Comparison of ENCODE assay signal across 25 cellular contexts in genomic region chr16:68371706-68372380, GRCh38.
"Had no signal": no experiment of that assay in that cellular context is flagged by ENCODE, and none has a peak within 500 bp of the region (broad histone marks: within the 10 kb centered on the region; RNA-seq: fewer than 3 reads in every experiment).

No MANE protein-coding gene starts in this region.

- H3K27ac Mint-ChIP-seq: dendritic cell treated with granulocyte-macrophage colony-stimulating factor and Interleukin-4, amounts not matched to agents 40 ng/mL and 50 ng/mL, for 4 days; nephron progenitor cell; stimulated activated naive B cell treated with anti-CD40 and anti-IgM and Interleukin-4, amounts not matched to agents 10 μg/mL and 1 μg/mL and 100 μg/mL, for 72 hours; stimulated activated naive CD8-positive, alpha-beta T cell treated with anti-CD3 and anti-CD28 coated beads, Interleukin-15, amount 100 ng/mL, for 72 hours had no signal

- H3K36me3 ChIP-seq: esophagus muscularis mucosa, gastrocnemius medialis, left ventricle myocardium inferior, ovary, right atrium auricular region, sigmoid colon, tibial nerve, upper lobe of right lung, vagina had no signal

- FAIRE-seq: keratinocyte had no signal

- H3K9me3 ChIP-seq: esophagus muscularis mucosa, gastrocnemius medialis, left ventricle myocardium inferior, ovary, right atrium auricular region, sigmoid colon, testis, tibial nerve, upper lobe of right lung, vagina had no signal

- H3K36me3 Mint-ChIP-seq: immature natural killer cell; stimulated activated naive B cell treated with anti-CD40 and anti-IgM and Interleukin-4, amounts not matched to agents 10 μg/mL and 1 μg/mL and 100 μg/mL, for 72 hours had no signal

- H3K27me3 ChIP-seq: gastrocnemius medialis, ovary, right atrium auricular region, testis, upper lobe of right lung, vagina had no signal

- DNase-seq: gastrocnemius medialis; left cardiac atrium; left ventricle myocardium inferior; mesenchymal stem cell; midbrain; nephron progenitor cell; ovary; sigmoid colon; stimulated activated CD4-positive, alpha-beta T cell treated with anti-CD3 and anti-CD28 coated beads, Interleukin-2, amount 100 ng/mL, for 24 hours; stimulated activated CD4-positive, alpha-beta T cell treated with anti-CD3 and anti-CD28 coated beads, Interleukin-4, amount 100 ng/mL, for 4 hours; stimulated activated naive B cell treated with anti-CD40 and anti-IgM and Interleukin-4, amounts not matched to agents 10 μg/mL and 1 μg/mL and 100 μg/mL, for 72 hours; testis; upper lobe of right lung had no signal

- H3K27ac ChIP-seq: epithelial cell of prostate, esophagus muscularis mucosa, gastrocnemius medialis, left ventricle myocardium inferior, ovary, right atrium auricular region, sigmoid colon, testis, tibial nerve, upper lobe of right lung, vagina had no signal

- H3K4me3 ChIP-seq: esophagus muscularis mucosa, gastrocnemius medialis, left ventricle myocardium inferior, lung, ovary, right atrium auricular region, sigmoid colon, skin epidermis, testis, tibial nerve, upper lobe of right lung, vagina had no signal

- H3K4me3 Mint-ChIP-seq: dendritic cell treated with granulocyte-macrophage colony-stimulating factor and Interleukin-4, amounts not matched to agents 40 ng/mL and 50 ng/mL, for 4 days; nephron progenitor cell; stimulated activated naive B cell treated with anti-CD40 and anti-IgM and Interleukin-4, amounts not matched to agents 10 μg/mL and 1 μg/mL and 100 μg/mL, for 72 hours; stimulated activated naive CD8-positive, alpha-beta T cell treated with anti-CD3 and anti-CD28 coated beads, Interleukin-15, amount 100 ng/mL, for 72 hours had no signal

- H3K9me3 Mint-ChIP-seq: dendritic cell treated with granulocyte-macrophage colony-stimulating factor and Interleukin-4, amounts not matched to agents 40 ng/mL and 50 ng/mL, for 4 days; effector memory CD8-positive, alpha-beta T cell; immature natural killer cell; nephron progenitor cell; stimulated activated naive B cell treated with anti-CD40 and anti-IgM and Interleukin-4, amounts not matched to agents 10 μg/mL and 1 μg/mL and 100 μg/mL, for 72 hours; stimulated activated naive CD8-positive, alpha-beta T cell treated with anti-CD3 and anti-CD28 coated beads, Interleukin-15, amount 100 ng/mL, for 72 hours had no signal

- H3K4me1 ChIP-seq: esophagus muscularis mucosa, left ventricle myocardium inferior, right atrium auricular region, sigmoid colon, upper lobe of right lung, vagina had no signal

- H3K27me3 Mint-ChIP-seq: effector memory CD8-positive, alpha-beta T cell had no signal

- ATAC-seq: gastrocnemius medialis; left cardiac atrium; stimulated activated naive B cell treated with anti-CD40 and anti-IgM and Interleukin-4, amounts not matched to agents 10 μg/mL and 1 μg/mL and 100 μg/mL, for 72 hours; upper lobe of right lung had no signal
